Comparison of ENCODE assay signal across 14 cellular contexts in the genomic region with DNA sequence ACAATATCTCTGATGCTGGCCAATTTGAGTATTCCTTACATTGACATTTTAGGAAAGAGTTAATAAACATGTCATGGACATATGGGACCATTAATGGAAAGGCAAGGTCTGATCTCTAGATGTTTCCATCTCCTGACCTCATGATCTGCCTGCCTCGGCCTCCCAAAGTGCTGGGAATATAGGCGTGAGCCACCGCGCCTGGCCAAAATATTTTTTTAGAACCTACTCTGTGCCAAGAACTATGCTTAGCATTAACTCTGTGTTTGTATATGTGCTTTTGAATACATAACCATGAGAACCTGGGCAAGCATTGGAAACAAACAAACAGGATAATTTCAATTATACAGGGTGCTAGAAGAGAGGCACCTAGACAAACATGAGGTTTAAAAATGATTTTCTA.
DNase-seq lines count a peak whose midpoint lies in the region; ATAC-seq and TF ChIP-seq lines count a peak whose summit lies in the region.
"Had no signal": no experiment of that assay in that cellular context is flagged by ENCODE, and none has a peak within 500 bp of the region (broad histone marks: within the 10 kb centered on the region; RNA-seq: fewer than 3 reads in every experiment).

No MANE protein-coding gene starts in this region.

- H3K36me3 Mint-ChIP-seq in IgD-negative memory B cell: peaks cover 4% of the 10 kb centered on the region
- H3K36me3 Mint-ChIP-seq in memory B cell: peaks cover 12% of the 10 kb centered on the region

- H3K9me3 Mint-ChIP-seq in IgD-negative memory B cell (no peaks in the 10 kb centered on the region), memory B cell (no peaks in the 10 kb centered on the region)
- H3K9me3 Mint-ChIP-seq: CD4-positive, alpha-beta T cell had no signal

- DNase-seq in heart left ventricle (no peak), Right ventricle myocardium inferior (ENCODE audit: missing footprints) (no peak), memory B cell (ENCODE audit: low spot score in 2 of 2) (no peak), tibial artery (no peak), ecto neural progenitor cell (ENCODE audit: low spot score) (no peak), NCI-H226 (no peak)
- DNase-seq: Caco-2; CD4-positive, alpha-beta T cell; DMS79; GDM1; GM23248 had no signal

- H3K4me1 Mint-ChIP-seq in IgD-negative memory B cell (peaks cover 16 to 37% (median 31%) of the 10 kb centered on the region in 3 donors), memory B cell (peaks cover 14% of the 10 kb centered on the region)

- H3K27me3 Mint-ChIP-seq in IgD-negative memory B cell: no peaks in the 10 kb centered on the region
- no peaks in the 10 kb centered on the region for H3K27me3 Mint-ChIP-seq in memory B cell
- H3K27me3 Mint-ChIP-seq: CD4-positive, alpha-beta T cell had no signal

- H3K27me3 ChIP-seq in heart left ventricle: no peaks in the 10 kb centered on the region
- no peaks in the 10 kb centered on the region for H3K27me3 ChIP-seq in tibial artery

- H3K36me3 ChIP-seq in heart left ventricle (peaks cover 0 to 4% (median 0%) of the 10 kb centered on the region in 9 donors), tibial artery (no peaks in the 10 kb centered on the region)
- H3K36me3 ChIP-seq: HAP-1 had no signal

- H3K4me3 ChIP-seq in heart left ventricle (no peak overlapping the region), tibial artery (no peak overlapping the region)
- H3K4me3 ChIP-seq: GM23248, HAP-1 had no signal

- no peak for TF ChIP-seq POLR2A in heart left ventricle (IDR thresholded peaks at IDR 0.05)

- no peak overlapping the region for H3K4me3 Mint-ChIP-seq in IgD-negative memory B cell
- H3K4me3 Mint-ChIP-seq in memory B cell: no peak overlapping the region
- H3K4me3 Mint-ChIP-seq: CD4-positive, alpha-beta T cell had no signal

- H3K4me1 ChIP-seq in heart left ventricle: peaks cover 0 to 63% (median 37%) of the 10 kb centered on the region in 12 donors
- H3K4me1 ChIP-seq in tibial artery: peaks cover 0 to 67% (median 31%) of the 10 kb centered on the region in 4 donors
- H3K4me1 ChIP-seq: Caco-2, HAP-1 had no signal

- 34 to 70% (median 50%) methylated on average over 4 of the region's 4 CpGs for WGBS in heart left ventricle, 4 donors

- peak overlapping the region; percentile 11 to 93 (median 31) for H3K27ac Mint-ChIP-seq in IgD-negative memory B cell
- peak overlapping the region; percentile 17 for H3K27ac Mint-ChIP-seq in memory B cell
- H3K27ac Mint-ChIP-seq: CD4-positive, alpha-beta T cell had no signal

- TF ChIP-seq CTCF in heart left ventricle (IDR thresholded peaks at IDR 0.05) (no peak), tibial artery (IDR thresholded peaks at IDR 0.05) (no peak)

- H3K27ac ChIP-seq in heart left ventricle: peak overlapping the region in 3 of 12 donors; percentile 8 to 73 (median 68)
- peak overlapping the region; percentile 51 to 67 for H3K27ac ChIP-seq in tibial artery
- H3K27ac ChIP-seq: C4-2B, GM23248 had no signal

- no peaks in the 10 kb centered on the region for H3K9me3 ChIP-seq in heart left ventricle
- H3K9me3 ChIP-seq in tibial artery: no peaks in the 10 kb centered on the region
- H3K9me3 ChIP-seq: HAP-1 had no signal

- peak in 3 of 4 donors; percentile 43 to 52 (median 47) for ATAC-seq in heart left ventricle
- ATAC-seq in Right ventricle myocardium inferior: no peak
- ATAC-seq in memory B cell (ENCODE audit: low read depth): no peak

- intact Hi-C loops in heart left ventricle (cut with DNase I) (loop anchor here in 1 of 10 donors (10.0 kb wide), 1 partner anchor 197 kb away; no protein-coding TSS in a partner anchor), Right ventricle myocardium inferior (cut with DNase I) (no loop called here), tibial artery (cut with DNase I; ENCODE audit: low total_unique reads) (no loop called here)

Comparison
In these comparisons a context has a peak if more than half of its experiments do, and no peak if none do; other contexts are left out.
1. ATAC-seq: peak in heart left ventricle (3 of 4); none in Right ventricle myocardium inferior (single experiment) and memory B cell (single experiment).